Comparison of ENCODE assay signal across 8 cellular contexts in genomic region chr11:208917-209260, GRCh38. TPM values are rescaled to one million over a fixed set of nuclear protein-coding genes. Genes with fewer than 3 reads are reported as not detected.
DNase-seq lines count a peak whose midpoint lies in the region; ATAC-seq, FAIRE-seq and TF ChIP-seq lines count a peak whose summit lies in the region.

No MANE protein-coding gene starts in this region.

- H3K27ac ChIP-seq in adrenal gland (peak overlapping the region; percentile 97 to 99 (median 99)), keratinocyte (ENCODE audit: control insufficient read depth, insufficient read depth, low read length) (peak overlapping the region; percentile 80), thoracic aorta (peak overlapping the region; percentile 91 to 96)

- H3K4me3 ChIP-seq in adrenal gland: peak overlapping the region; percentile 4 to 98 (median 62)
- H3K4me3 ChIP-seq in keratinocyte (ENCODE audit: control insufficient read depth in 2 of 3, extremely low read depth in 1 of 3, insufficient read depth in 2 of 3, low read depth in 1 of 3, low read length in 3 of 3): peak overlapping the region; percentile 89 to 94 (median 90)
- H3K4me3 ChIP-seq in thoracic aorta: peak overlapping the region; percentile 98

- peaks cover 2% of the 10 kb centered on the region for H3K9me1 ChIP-seq in keratinocyte (ENCODE audit: control insufficient read depth, extremely low read depth, insufficient read depth, low read length)

- peaks cover 8% of the 10 kb centered on the region for H4K20me1 ChIP-seq in keratinocyte (ENCODE audit: control insufficient read depth, extremely low read depth, insufficient read depth, low read length)

- WGBS in adrenal gland, 4 donors: 0 to 2% (median 0%) methylated on average over 8 to 26 of the region's 26 CpGs; no CpG with 5 or more reads in 1 of the 4 donors

- DNase-seq in activated CD4-positive, alpha-beta T cell treated with anti-CD3 and anti-CD28 coated beads for 4 hours: peak; percentile 56 to 70
- no peak for DNase-seq in activated CD4-positive, alpha-beta T cell treated with anti-CD3 and anti-CD28 coated beads for 1 hour
- DNase-seq in adrenal gland: peak in 4 of 7 donors; percentile 34 to 56 (median 50)
- DNase-seq in keratinocyte (ENCODE audit: low read depth, low spot score): no peak
- no peak for DNase-seq in thoracic aorta (ENCODE audit: low spot score)
- no peak for DNase-seq in NCI-H2029 (lab: John Stamatoyannopoulos, UW)
- DNase-seq in activated CD8-positive, alpha-beta memory T cell treated with anti-CD3 and anti-CD28 coated beads for 24 hours: no peak
- DNase-seq in foreskin melanocyte: no peak

- dilution Hi-C loops in keratinocyte (cut with MboI; ENCODE audit: extremely low pct_ligation_motif_present, low sequenced_read_pairs): no loop called here

- H2AFZ ChIP-seq in keratinocyte (ENCODE audit: control insufficient read depth, low read length): no peak overlapping the region

- FAIRE-seq in keratinocyte (lab: Jason Lieb, UNC): no peak

- intact Hi-C loops in adrenal gland (cut with DNase I): no loop called here

- peak overlapping the region; percentile 98 for H3K4me2 ChIP-seq in keratinocyte (ENCODE audit: control insufficient read depth, extremely low read depth, insufficient read depth, low read depth, low read length)

- H3K9ac ChIP-seq in keratinocyte (ENCODE audit: control insufficient read depth, extremely low read depth, insufficient read depth, low read length): peak overlapping the region; percentile 85

- H3K4me1 ChIP-seq in adrenal gland (replicated peaks in 1 of 2) (peaks cover 19 to 41% of the 10 kb centered on the region in 2 donors), keratinocyte (ENCODE audit: control insufficient read depth, extremely low read depth, insufficient read depth, low read length) (peaks cover 24% of the 10 kb centered on the region), thoracic aorta (ENCODE audit: control insufficient read depth in 1 of 2, low read depth in 2 of 2) (peaks cover 30 to 55% of the 10 kb centered on the region in 2 donors)

- H3K36me3 ChIP-seq in adrenal gland (replicated peaks in 1 of 2) (peaks cover 0 to 61% of the 10 kb centered on the region in 2 donors), keratinocyte (ENCODE audit: control insufficient read depth in 2 of 2, extremely low read depth in 1 of 2, insufficient read depth in 2 of 2, low read length in 2 of 2) (peaks cover 44 to 64% of the 10 kb centered on the region in 2 experiments), thoracic aorta (peaks cover 47% of the 10 kb centered on the region)

- peaks cover 76% of the 10 kb centered on the region for H3K79me2 ChIP-seq in keratinocyte (ENCODE audit: control insufficient read depth, insufficient read depth, low read length)

- ATAC-seq in thoracic aorta (ENCODE audit: insufficient number of reproducible peaks, low FRiP score, low read depth): no peak

- H3K27me3 ChIP-seq in adrenal gland (no peaks in the 10 kb centered on the region), keratinocyte (ENCODE audit: control insufficient read depth, extremely low read depth, insufficient read depth, low read length) (no peaks in the 10 kb centered on the region), thoracic aorta (replicated peaks; ENCODE audit: insufficient read depth) (no peaks in the 10 kb centered on the region)

- TF ChIP-seq POLR2A in adrenal gland (IDR thresholded peaks at IDR 0.05): no peak

- H3K9me3 ChIP-seq in adrenal gland (replicated peaks in 1 of 3) (no peaks in the 10 kb centered on the region), keratinocyte (ENCODE audit: control insufficient read depth, low read depth, low read length) (no peaks in the 10 kb centered on the region), thoracic aorta (no peaks in the 10 kb centered on the region)

- TF ChIP-seq CTCF in adrenal gland (IDR thresholded peaks at IDR 0.05) (no peak), keratinocyte (optimal IDR thresholded peaks at IDR 0.05 in 1 of 3, IDR thresholded peaks at IDR 0.05 in 1 of 3, conservative IDR thresholded peaks at IDR 0.05 in 1 of 3; ENCODE audit: extremely low read depth in 1 of 3, insufficient read depth in 2 of 3, low read length in 3 of 3) (no peak), thoracic aorta (IDR thresholded peaks at IDR 0.05) (no peak)

RNA-seq across cellular contexts. Expression of gene RIC8A, which starts 1.4 kb away (rescaled TPM):
- total RNA-seq in adrenal gland (100 to 1,000 TPM in 1 of 8 donors, 10 to 100 TPM in 7; 68.1 to 105 (median 83.1) TPM), thoracic aorta (100 to 1,000 TPM in 1 of 2 donors, 10 to 100 TPM in 1; 79.4 to 102 TPM)
- polyA plus RNA-seq in adrenal gland (10 to 100 TPM; 60.9 to 83.6 (median 64.5) TPM), keratinocyte (120 to 196 TPM (median 129 TPM) in 3 replicates)
- polyA plus RNA-seq in keratinocyte (2011; ENCODE audit: low read depth): 16.1 TPM
- 130 and 138 TPM in 2 replicates for polyA plus RNA-seq in keratinocyte (2011; cell fraction: cytosol; rRNA removed)
- polyA plus RNA-seq in keratinocyte (2011; cell fraction: nucleus; rRNA removed): 218 and 272 TPM in 2 replicates
- polyA plus RNA-seq in keratinocyte (2012; ENCODE audit: low replicate concordance): 72.8 and 112 TPM in 2 replicates
- polyA minus RNA-seq in keratinocyte: 179 to 492 TPM (median 229 TPM) in 3 replicates
- 194 TPM for polyA minus RNA-seq in keratinocyte (2011; cell fraction: cytosol; rRNA and poly(A)+ RNA removed)
- polyA minus RNA-seq in keratinocyte (2011; cell fraction: nucleus; rRNA and poly(A)+ RNA removed): 132 and 151 TPM in 2 replicates

RNA-seq across cellular contexts. Expression of gene BET1L, which starts 1.7 kb away (rescaled TPM):
- total RNA-seq in adrenal gland (10 to 100 TPM; 28.6 to 89.7 (median 55.1) TPM), thoracic aorta (10 to 100 TPM; 38.7 to 42.7 TPM)
- polyA plus RNA-seq in adrenal gland (10 to 100 TPM; 23.6 to 76.3 (median 26.9) TPM), keratinocyte (27.0 to 44.8 TPM (median 36.6 TPM) in 3 replicates)
- 21.8 TPM for polyA plus RNA-seq in keratinocyte (2011; ENCODE audit: low read depth)
- polyA plus RNA-seq in keratinocyte (2011; cell fraction: cytosol; rRNA removed): 36.2 and 40.9 TPM in 2 replicates
- 45.5 and 54.8 TPM in 2 replicates for polyA plus RNA-seq in keratinocyte (2011; cell fraction: nucleus; rRNA removed)
- 21.0 and 26.0 TPM in 2 replicates for polyA plus RNA-seq in keratinocyte (2012; ENCODE audit: low replicate concordance)
- polyA minus RNA-seq in keratinocyte: 34.3 to 70.7 TPM (median 42.7 TPM) in 3 replicates
- polyA minus RNA-seq in keratinocyte (2011; cell fraction: cytosol; rRNA and poly(A)+ RNA removed): 23.6 TPM
- 12.5 and 22.6 TPM in 2 replicates for polyA minus RNA-seq in keratinocyte (2011; cell fraction: nucleus; rRNA and poly(A)+ RNA removed)

RNA-seq across cellular contexts. Expression of gene SCGB1C1, which starts 16.0 kb away (rescaled TPM):
- total RNA-seq in adrenal gland: not detected
- not detected for polyA plus RNA-seq in adrenal gland
- not detected in 3 replicates for polyA plus RNA-seq in keratinocyte
- not detected for polyA plus RNA-seq in keratinocyte (2011; ENCODE audit: low read depth)
- not detected in 2 replicates for polyA plus RNA-seq in keratinocyte (2011; cell fraction: cytosol; rRNA removed)
- not detected in 2 replicates for polyA plus RNA-seq in keratinocyte (2011; cell fraction: nucleus; rRNA removed)
- not detected in 2 replicates for polyA plus RNA-seq in keratinocyte (2012; ENCODE audit: low replicate concordance)
- not detected in 3 replicates for polyA minus RNA-seq in keratinocyte
- not detected for polyA minus RNA-seq in keratinocyte (2011; cell fraction: cytosol; rRNA and poly(A)+ RNA removed)
- not detected in 2 replicates for polyA minus RNA-seq in keratinocyte (2011; cell fraction: nucleus; rRNA and poly(A)+ RNA removed)
- not detected for total RNA-seq in thoracic aorta

RNA-seq across cellular contexts. Expression of gene SIRT3, which starts 27.3 kb away (rescaled TPM):
- 10 to 100 TPM; 13.8 to 28.2 (median 23.7) TPM for total RNA-seq in adrenal gland
- polyA plus RNA-seq in adrenal gland: 10 to 100 TPM; 18.2 to 30.6 (median 29.4) TPM
- 11.2 to 13.7 TPM (median 12.6 TPM) in 3 replicates for polyA plus RNA-seq in keratinocyte
- 6.5 TPM for polyA plus RNA-seq in keratinocyte (2011; ENCODE audit: low read depth)
- polyA plus RNA-seq in keratinocyte (2011; cell fraction: cytosol; rRNA removed): 6.5 and 10.6 TPM in 2 replicates
- polyA plus RNA-seq in keratinocyte (2011; cell fraction: nucleus; rRNA removed): 45.5 and 45.7 TPM in 2 replicates
- polyA plus RNA-seq in keratinocyte (2012; ENCODE audit: low replicate concordance): 10.8 and 13.8 TPM in 2 replicates
- polyA minus RNA-seq in keratinocyte: 9.1 to 15.1 TPM (median 13.0 TPM) in 3 replicates
- polyA minus RNA-seq in keratinocyte (2011; cell fraction: cytosol; rRNA and poly(A)+ RNA removed): 7.1 TPM
- polyA minus RNA-seq in keratinocyte (2011; cell fraction: nucleus; rRNA and poly(A)+ RNA removed): 7.7 and 10.3 TPM in 2 replicates
- total RNA-seq in thoracic aorta: 10 to 100 TPM; 16.1 to 22.0 TPM

RNA-seq across cellular contexts. Expression of gene PSMD13, which starts 27.9 kb away (rescaled TPM):
- 100 to 1,000 TPM in 1 of 8 donors, 10 to 100 TPM in 7; 62.2 to 126 (median 86.4) TPM for total RNA-seq in adrenal gland
- polyA plus RNA-seq in adrenal gland: 100 to 1,000 TPM; 113 to 174 (median 146) TPM
- polyA plus RNA-seq in keratinocyte: 165 to 221 TPM (median 184 TPM) in 3 replicates
- polyA plus RNA-seq in keratinocyte (2011; ENCODE audit: low read depth): 121 TPM
- polyA plus RNA-seq in keratinocyte (2011; cell fraction: cytosol; rRNA removed): 141 and 146 TPM in 2 replicates
- polyA plus RNA-seq in keratinocyte (2011; cell fraction: nucleus; rRNA removed): 134 and 140 TPM in 2 replicates
- polyA plus RNA-seq in keratinocyte (2012; ENCODE audit: low replicate concordance): 110 and 192 TPM in 2 replicates
- polyA minus RNA-seq in keratinocyte: 84.0 to 98.0 TPM (median 92.6 TPM) in 3 replicates
- 78.8 TPM for polyA minus RNA-seq in keratinocyte (2011; cell fraction: cytosol; rRNA and poly(A)+ RNA removed)
- 49.9 and 56.8 TPM in 2 replicates for polyA minus RNA-seq in keratinocyte (2011; cell fraction: nucleus; rRNA and poly(A)+ RNA removed)
- total RNA-seq in thoracic aorta: 10 to 100 TPM; 79.6 to 90.8 TPM

Comparison
In these comparisons a context has a peak if more than half of its experiments do, and no peak if none do; other contexts are left out.
1. DNase-seq: peak in activated CD4-positive, alpha-beta T cell treated with anti-CD3 and anti-CD28 coated beads for 4 hours (2 of 2) and adrenal gland (4 of 7); none in activated CD4-positive, alpha-beta T cell treated with anti-CD3 and anti-CD28 coated beads for 1 hour (single experiment), keratinocyte (single experiment), thoracic aorta (single experiment), NCI-H2029 (single experiment), activated CD8-positive, alpha-beta memory T cell treated with anti-CD3 and anti-CD28 coated beads for 24 hours (single experiment) and foreskin melanocyte (single experiment).
2. Peak in every context shown above with its lines, with median percentiles within 50 percentile points of each other: H3K27ac ChIP-seq and H3K4me3 ChIP-seq.